In the genomic region with DNA sequence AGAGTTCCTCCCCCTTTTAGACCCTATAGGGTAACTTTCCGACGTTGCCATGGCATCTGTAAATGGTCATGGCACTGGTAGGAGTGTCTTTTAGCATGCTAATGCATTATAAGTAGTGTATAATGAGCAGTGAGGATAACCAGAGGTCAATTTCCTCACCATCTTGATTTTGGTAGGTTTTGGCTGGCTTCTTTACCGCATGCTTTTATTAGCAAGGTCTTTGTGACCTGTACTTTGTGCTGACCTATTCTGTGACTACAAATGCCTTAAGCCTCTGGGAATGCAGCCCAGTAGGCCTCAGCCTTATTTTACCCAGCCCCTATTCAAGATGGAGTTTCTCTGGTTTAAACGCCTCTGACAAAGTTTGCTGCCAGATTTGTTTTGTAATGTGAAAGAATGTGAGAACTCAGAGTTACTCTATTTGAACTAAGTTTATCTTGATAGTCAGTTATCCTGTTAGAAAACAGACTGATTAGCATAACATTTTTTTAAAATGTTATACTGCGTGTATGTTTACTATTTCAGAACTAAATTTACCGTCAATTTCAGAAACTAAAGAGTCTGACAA, we compare ENCODE assay signal across 25 cellular contexts.
DNase-seq lines count a peak whose midpoint lies in the region; ATAC-seq, FAIRE-seq and TF ChIP-seq lines count a peak whose summit lies in the region.
"Had no signal": no experiment of that assay in that cellular context is flagged by ENCODE, and none has a peak within 500 bp of the region (broad histone marks: within the 10 kb centered on the region; RNA-seq: fewer than 3 reads in every experiment).

No MANE protein-coding gene starts in this region.

- H3K4me1 Mint-ChIP-seq in activated naive CD8-positive, alpha-beta T cell treated with anti-CD3 and anti-CD28 coated beads, Interleukin-2, amount 10 ng/mL, durations not matched to agents 7 days and 5 days, result peaks cover 39% of the 10 kb centered on the region
- H3K4me1 Mint-ChIP-seq in activated naive CD8-positive, alpha-beta T cell treated with anti-CD3 and anti-CD28 coated beads for 36 hours, result peaks cover 35% of the 10 kb centered on the region
- peaks cover 32% of the 10 kb centered on the region for H3K4me1 Mint-ChIP-seq in endodermal cell

- 89% methylated on average over 4 of the region's 6 CpGs for WGBS in HUES64
- 91 to 95% methylated on average over 3 to 6 of the region's 6 CpGs for WGBS in endodermal cell (ENCODE audit: insufficient coverage in 1 of 2, insufficient read length in 1 of 2), 2 experiments

- no peak overlapping the region for H3K9ac ChIP-seq in HUES64 (ENCODE audit: low read depth, low read length)
- H3K9ac ChIP-seq in endodermal cell (ENCODE audit: extremely low read depth, low read length, poor library complexity, severe bottlenecking), result no peak overlapping the region
- no peak overlapping the region for H3K9ac ChIP-seq in kidney (ENCODE audit: low read length in 2 of 2)

- TF ChIP-seq CTCF in endodermal cell (conservative IDR thresholded peaks at IDR 0.05), result no peak
- TF ChIP-seq CTCF in kidney (IDR thresholded peaks at IDR 0.05; ENCODE audit: borderline replicate concordance, extremely low read depth, insufficient read depth), result no peak

- POLR2A ChIA-PET in activated naive CD8-positive, alpha-beta T cell treated with anti-CD3 and anti-CD28 coated beads, Interleukin-2, amount 10 ng/mL, durations not matched to agents 7 days and 5 days (lab: Charles Lee), result interaction anchor here (1.4 to 5.4 kb wide), 2 partner anchors 10 to 673 kb away, joined by 21 to 100 read pairs; a partner anchor contains a TSS

- FAIRE-seq in kidney (lab: Jason Lieb, UNC), result no peak
- FAIRE-seq: GM18507, HepG2, small intestine had no signal

- no peak overlapping the region for H3K4me3 Mint-ChIP-seq in activated naive CD8-positive, alpha-beta T cell treated with anti-CD3 and anti-CD28 coated beads, Interleukin-2, amount 10 ng/mL, durations not matched to agents 7 days and 5 days
- H3K4me3 Mint-ChIP-seq in activated naive CD8-positive, alpha-beta T cell treated with anti-CD3 and anti-CD28 coated beads for 36 hours, result no peak overlapping the region
- H3K4me3 Mint-ChIP-seq in endodermal cell, result no peak overlapping the region

- no peaks in the 10 kb centered on the region for H3K9me3 ChIP-seq in HUES64 (ENCODE audit: insufficient read depth, low read depth, low read length)
- no peaks in the 10 kb centered on the region for H3K9me3 ChIP-seq in endodermal cell (ENCODE audit: control insufficient read depth, low read length)
- no peaks in the 10 kb centered on the region for H3K9me3 ChIP-seq in kidney (ENCODE audit: control insufficient read depth in 1 of 2, low read length in 2 of 2)
- H3K9me3 ChIP-seq: left lung, mucosa of descending colon, tibial artery had no signal

- no peaks in the 10 kb centered on the region for H3K36me3 ChIP-seq in HUES64 (ENCODE audit: insufficient read depth, low read length)
- H3K36me3 ChIP-seq in endodermal cell (ENCODE audit: control insufficient read depth, insufficient read depth, low read length), result no peaks in the 10 kb centered on the region
- no peaks in the 10 kb centered on the region for H3K36me3 ChIP-seq in kidney (ENCODE audit: control insufficient read depth in 1 of 2, insufficient read depth in 2 of 2, low read length in 2 of 2)
- H3K36me3 ChIP-seq: left lung, tibial artery had no signal

- no peak for DNase-seq in activated naive CD8-positive, alpha-beta T cell treated with anti-CD3 and anti-CD28 coated beads, Interleukin-2, amount 10 ng/mL, durations not matched to agents 7 days and 5 days
- no peak for DNase-seq in activated naive CD8-positive, alpha-beta T cell treated with anti-CD3 and anti-CD28 coated beads for 36 hours
- DNase-seq in endodermal cell, result no peak
- no peak for DNase-seq in putamen (ENCODE audit: low spot score)
- no peak for DNase-seq in COLO668 (lab: John Stamatoyannopoulos, UW; ENCODE audit: unreplicated experiment)
- DNase-seq in kidney, result no peak
- DNase-seq: Calu3; dermis blood vessel endothelial cell; EL; head of caudate nucleus; HFFc6; left lung; mucosa of descending colon; NCI-H1417; NCI-H526 treated with DMSO at 0.1 percent for 48 hours; PC-9; small intestine; stimulated activated naive CD4-positive, alpha-beta T cell treated with Interleukin-2 at 50 U/mL for 16 hours; T-helper 2 cell; tibial artery had no signal

- no peaks in the 10 kb centered on the region for H3K9me3 Mint-ChIP-seq in activated naive CD8-positive, alpha-beta T cell treated with anti-CD3 and anti-CD28 coated beads, Interleukin-2, amount 10 ng/mL, durations not matched to agents 7 days and 5 days
- H3K9me3 Mint-ChIP-seq in activated naive CD8-positive, alpha-beta T cell treated with anti-CD3 and anti-CD28 coated beads for 36 hours, result no peaks in the 10 kb centered on the region
- H3K9me3 Mint-ChIP-seq in endodermal cell, result no peaks in the 10 kb centered on the region
- H3K9me3 Mint-ChIP-seq: activated T-helper 2 cell treated with anti-CD3 and anti-CD28 coated beads, Interferon-gamma antibody, Interleukin-2, Interleukin-4, amounts not matched to agents 10 μg/mL and 5 μg/mL and 100 μg/mL, durations not matched to agents 14 hours and 24 hours and 36 hours; HFFc6 had no signal

- peaks cover 3% of the 10 kb centered on the region for H3K36me3 Mint-ChIP-seq in activated naive CD8-positive, alpha-beta T cell treated with anti-CD3 and anti-CD28 coated beads, Interleukin-2, amount 10 ng/mL, durations not matched to agents 7 days and 5 days
- peaks cover 9% of the 10 kb centered on the region for H3K36me3 Mint-ChIP-seq in activated naive CD8-positive, alpha-beta T cell treated with anti-CD3 and anti-CD28 coated beads for 36 hours
- H3K36me3 Mint-ChIP-seq in endodermal cell (ENCODE audit: low read depth), result no peaks in the 10 kb centered on the region

- H3K27ac Mint-ChIP-seq in activated naive CD8-positive, alpha-beta T cell treated with anti-CD3 and anti-CD28 coated beads, Interleukin-2, amount 10 ng/mL, durations not matched to agents 7 days and 5 days, result peak overlapping the region; percentile 11
- no peak overlapping the region for H3K27ac Mint-ChIP-seq in activated naive CD8-positive, alpha-beta T cell treated with anti-CD3 and anti-CD28 coated beads for 36 hours
- H3K27ac Mint-ChIP-seq in endodermal cell, result peak overlapping the region; percentile 62

- H3K27me3 Mint-ChIP-seq in activated naive CD8-positive, alpha-beta T cell treated with anti-CD3 and anti-CD28 coated beads, Interleukin-2, amount 10 ng/mL, durations not matched to agents 7 days and 5 days, result no peaks in the 10 kb centered on the region
- no peaks in the 10 kb centered on the region for H3K27me3 Mint-ChIP-seq in activated naive CD8-positive, alpha-beta T cell treated with anti-CD3 and anti-CD28 coated beads for 36 hours
- H3K27me3 Mint-ChIP-seq in endodermal cell (ENCODE audit: insufficient read depth), result no peaks in the 10 kb centered on the region

- intact Hi-C loops in kidney (cut with DNase I), result no loop called here

- H3K4me3 ChIP-seq in HUES64 (ENCODE audit: low read length), result no peak overlapping the region
- H3K4me3 ChIP-seq in endodermal cell (ENCODE audit: low read length), result no peak overlapping the region
- H3K4me3 ChIP-seq in kidney (ENCODE audit: low read length in 2 of 2), result no peak overlapping the region
- H3K4me3 ChIP-seq: left lung, mucosa of descending colon, PC-9, tibial artery had no signal

- no peak for ATAC-seq in activated naive CD8-positive, alpha-beta T cell treated with anti-CD3 and anti-CD28 coated beads, Interleukin-2, amount 10 ng/mL, durations not matched to agents 7 days and 5 days (ENCODE audit: low read depth)
- ATAC-seq: HepG2, left lung, mucosa of descending colon had no signal

- H3K4me1 ChIP-seq in HUES64 (ENCODE audit: insufficient read depth, low read length), result peaks cover 39% of the 10 kb centered on the region
- peaks cover 9% of the 10 kb centered on the region for H3K4me1 ChIP-seq in endodermal cell (ENCODE audit: control insufficient read depth, insufficient read depth, low read length)
- peaks cover 0 to 3% of the 10 kb centered on the region in 2 donors for H3K4me1 ChIP-seq in kidney (ENCODE audit: control insufficient read depth in 1 of 2, insufficient read depth in 1 of 2, low read depth in 1 of 2, low read length in 2 of 2)

- H3K27ac ChIP-seq in HUES64 (ENCODE audit: low read depth, low read length) (peak overlapping the region; percentile 19; the same call in 1 of the 2 replicates), endodermal cell (ENCODE audit: low read depth, low read length) (no peak overlapping the region), kidney (ENCODE audit: low read depth in 2 of 2, low read length in 2 of 2) (no peak overlapping the region)
- H3K27ac ChIP-seq: left lung, PC-9, tibial artery, VCaP had no signal

- H3K27me3 ChIP-seq in HUES64 (ENCODE audit: insufficient read depth, low read length) (no peaks in the 10 kb centered on the region), endodermal cell (ENCODE audit: control insufficient read depth, insufficient read depth, low read length, poor library complexity, severe bottlenecking) (no peaks in the 10 kb centered on the region)
- H3K27me3 ChIP-seq: left lung, tibial artery had no signal
